ENCODE assay signal across 22 cellular contexts in the genomic region with DNA sequence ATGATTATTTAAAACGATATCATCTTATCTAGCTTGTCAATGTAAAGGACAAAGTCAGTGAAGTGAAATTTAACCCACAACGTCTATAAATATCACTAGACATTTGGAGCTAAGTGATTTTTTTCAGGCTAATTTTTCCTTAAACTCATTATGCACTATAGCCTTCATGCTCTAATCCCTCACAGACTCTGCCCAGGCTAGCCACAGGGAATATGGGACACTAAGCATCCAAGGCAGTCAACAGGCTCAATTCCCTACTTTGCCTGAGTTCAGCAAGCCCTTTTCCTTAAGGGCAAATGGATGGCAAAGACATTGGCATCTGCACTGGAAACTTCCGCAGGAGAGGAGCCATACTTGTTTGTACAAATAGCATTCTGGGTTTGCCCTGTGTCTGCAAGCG.
DNase-seq lines count a peak whose midpoint lies in the region; ATAC-seq and TF ChIP-seq lines count a peak whose summit lies in the region.
"Had no signal": no experiment of that assay in that cellular context is flagged by ENCODE, and none has a peak within 500 bp of the region (broad histone marks: within the 10 kb centered on the region; RNA-seq: fewer than 3 reads in every experiment).

No MANE protein-coding gene starts in this region.

- H3K27ac ChIP-seq in GM23338 (ENCODE audit: low read depth) (no peak overlapping the region), SJCRH30 (no peak overlapping the region), smooth muscle cell (ENCODE audit: low read depth) (no peak overlapping the region)
- H3K27ac ChIP-seq in effector memory CD4-positive, alpha-beta T cell (ENCODE audit: insufficient read depth, low read length, poor library complexity, severe bottlenecking) = no peak overlapping the region
- H3K27ac ChIP-seq: A549; BLaER1 treated with 17β-estradiol and CSF1 and Interleukin-3, amounts not matched to agents 10 nM and 100 nM; RWPE1 had no signal

- no peaks in the 10 kb centered on the region for H3K36me3 Mint-ChIP-seq in GM23338 (ENCODE audit: low read depth)

- H3K4me3 ChIP-seq in GM23338 (no peak overlapping the region), SJCRH30 (no peak overlapping the region), smooth muscle cell (no peak overlapping the region)
- H3K4me3 ChIP-seq in effector memory CD4-positive, alpha-beta T cell (ENCODE audit: insufficient read depth, low read depth, low read length, poor library complexity, severe bottlenecking) = no peak overlapping the region
- H3K4me3 ChIP-seq: A549; BLaER1 treated with 17β-estradiol and CSF1 and Interleukin-3, amounts not matched to agents 10 nM and 100 nM; K562 had no signal

- H3K27me3 ChIP-seq in GM23338 (ENCODE audit: insufficient read depth) (no peaks in the 10 kb centered on the region), SJCRH30 (no peaks in the 10 kb centered on the region), smooth muscle cell (ENCODE audit: low read depth) (no peaks in the 10 kb centered on the region)
- H3K27me3 ChIP-seq in effector memory CD4-positive, alpha-beta T cell (replicated peaks; ENCODE audit: control insufficient read depth, insufficient read depth, low read length, poor library complexity, severe bottlenecking) = no peaks in the 10 kb centered on the region
- H3K27me3 ChIP-seq: BLaER1 treated with 17β-estradiol and CSF1 and Interleukin-3, amounts not matched to agents 10 nM and 100 nM had no signal

- 81% methylated on average over 4 of the region's 4 CpGs for WGBS in smooth muscle cell (ENCODE audit: low lambda C conversion rate)

- no peak overlapping the region for H3K4me3 Mint-ChIP-seq in GM23338
- H3K4me3 Mint-ChIP-seq: CD4-positive, alpha-beta T cell had no signal

- ATAC-seq in GM23338 = no peak
- no peak for ATAC-seq in Right ventricle myocardium inferior
- ATAC-seq: A549, K562, Panc1 had no signal

- peaks cover 8% of the 10 kb centered on the region; the same call in 2 of the 3 replicates for H3K4me1 Mint-ChIP-seq in GM23338

- H3K9me3 ChIP-seq in SJCRH30 (replicated peaks) (no peaks in the 10 kb centered on the region), smooth muscle cell (replicated peaks; ENCODE audit: low read depth) (no peaks in the 10 kb centered on the region)
- H3K9me3 ChIP-seq in effector memory CD4-positive, alpha-beta T cell (ENCODE audit: control insufficient read depth, low read length) = no peaks in the 10 kb centered on the region
- H3K9me3 ChIP-seq: A549; BLaER1 treated with 17β-estradiol and CSF1 and Interleukin-3, amounts not matched to agents 10 nM and 100 nM had no signal

- DNase-seq in GM23338 (ENCODE audit: low spot score) (no peak), SJCRH30 (peak; percentile 10 to 34), left kidney (ENCODE audit: low read depth, low spot score) (peak; percentile 20), smooth muscle cell (lab: John Stamatoyannopoulos, UW; ENCODE audit: unreplicated experiment) (no peak), NCI-H2107 (lab: John Stamatoyannopoulos, UW) (no peak), Right ventricle myocardium inferior (ENCODE audit: missing footprints) (no peak)
- no peak for DNase-seq in effector memory CD4-positive, alpha-beta T cell
- DNase-seq: AML-193; CD4-positive, alpha-beta T cell; H7; Kasumi-1; NCI-H1092 treated with DMSO at 0.1 percent for 48 hours; NCI-H1436; NCI-H187; NCI-H2081 treated with DMSO at 0.1 percent for 48 hours; NCI-H446; SIG-M5 had no signal

- H2AFZ ChIP-seq in GM23338 (peak overlapping the region; percentile 48; the same call in 1 of the 2 replicates), smooth muscle cell (ENCODE audit: low read depth) (peak overlapping the region; percentile 28)

- H4K20me1 ChIP-seq in GM23338 (replicated peaks; ENCODE audit: insufficient read depth) (no peaks in the 10 kb centered on the region), smooth muscle cell (ENCODE audit: low read depth) (no peaks in the 10 kb centered on the region)
- H4K20me1 ChIP-seq: BLaER1 treated with 17β-estradiol and CSF1 and Interleukin-3, amounts not matched to agents 10 nM and 100 nM had no signal

- no peaks in the 10 kb centered on the region for H3K4me1 ChIP-seq in GM23338 (ENCODE audit: insufficient read depth)
- peaks cover 7% of the 10 kb centered on the region for H3K4me1 ChIP-seq in SJCRH30
- H3K4me1 ChIP-seq in smooth muscle cell (ENCODE audit: low read depth) = peaks cover 5% of the 10 kb centered on the region
- H3K4me1 ChIP-seq in effector memory CD4-positive, alpha-beta T cell (ENCODE audit: control insufficient read depth, insufficient read depth, low read length, poor library complexity, severe bottlenecking) = no peaks in the 10 kb centered on the region

- H3K79me2 ChIP-seq in GM23338 (replicated peaks; ENCODE audit: insufficient read depth) (no peaks in the 10 kb centered on the region), smooth muscle cell (ENCODE audit: low read depth) (no peaks in the 10 kb centered on the region)

- intact Hi-C loops in Right ventricle myocardium inferior (cut with DNase I) = no loop called here

- TF ChIP-seq CTCF in GM23338 (conservative IDR thresholded peaks at IDR 0.05; ENCODE audit: low read depth in 2 of 2) (no peak), smooth muscle cell (IDR thresholded peaks at IDR 0.05; ENCODE audit: borderline replicate concordance, insufficient read depth, poor library complexity, severe bottlenecking) (no peak)

- H3F3A ChIP-seq in GM23338 (replicated peaks; ENCODE audit: low read depth) (no peaks in the 10 kb centered on the region), smooth muscle cell (ENCODE audit: low read depth) (peaks cover 14% of the 10 kb centered on the region)

- peaks cover 2% of the 10 kb centered on the region for H3K27me3 Mint-ChIP-seq in GM23338 (ENCODE audit: insufficient read depth, low read depth, poor library complexity)

- no peaks in the 10 kb centered on the region for H3K9me3 Mint-ChIP-seq in GM23338
- H3K9me3 Mint-ChIP-seq: CD4-positive, alpha-beta T cell had no signal

- H3K4me2 ChIP-seq in GM23338 (no peak overlapping the region), smooth muscle cell (peak overlapping the region; percentile 13)
- H3K4me2 ChIP-seq: A549; BLaER1 treated with 17β-estradiol and CSF1 and Interleukin-3, amounts not matched to agents 10 nM and 100 nM had no signal

- no peak overlapping the region for H3K27ac Mint-ChIP-seq in GM23338
- H3K27ac Mint-ChIP-seq: CD4-positive, alpha-beta T cell had no signal

- no peak overlapping the region for H3K9ac ChIP-seq in smooth muscle cell (ENCODE audit: low read depth)
- H3K9ac ChIP-seq: BLaER1 treated with 17β-estradiol and CSF1 and Interleukin-3, amounts not matched to agents 10 nM and 100 nM had no signal

- H3K36me3 ChIP-seq in GM23338 (ENCODE audit: insufficient read depth) (no peaks in the 10 kb centered on the region), SJCRH30 (no peaks in the 10 kb centered on the region), smooth muscle cell (ENCODE audit: low read depth) (no peaks in the 10 kb centered on the region)
- no peaks in the 10 kb centered on the region for H3K36me3 ChIP-seq in effector memory CD4-positive, alpha-beta T cell (ENCODE audit: control insufficient read depth, insufficient read depth, low read length)
- H3K36me3 ChIP-seq: BLaER1 treated with 17β-estradiol and CSF1 and Interleukin-3, amounts not matched to agents 10 nM and 100 nM had no signal

- no peaks in the 10 kb centered on the region for H3K9me2 ChIP-seq in GM23338 (ENCODE audit: insufficient read depth)

TF ChIP-seq in GM23338, 12 proteins besides CTCF, POLR2A, EP300 and RAD21:
- TF ChIP-seq STAT1 (IDR thresholded peaks at IDR 0.05; ENCODE audit: unreplicated experiment) = no peak
- TF ChIP-seq POLR2AphosphoS5 (IDR thresholded peaks at IDR 0.05; ENCODE audit: low read depth) = no peak
- no peak for TF ChIP-seq ZNF114 (CRISPR knock-in tag; IDR thresholded peaks at IDR 0.05)
- no peak for TF ChIP-seq CREB1 (CRISPR knock-in tag; IDR thresholded peaks at IDR 0.05; ENCODE audit: low read depth)

Comparison
In these comparisons a context has a peak if more than half of its experiments do, and no peak if none do; other contexts are left out.
1. DNase-seq: peak in SJCRH30 (2 of 2) and left kidney (single experiment); none in GM23338 (single experiment), smooth muscle cell (single experiment), effector memory CD4-positive, alpha-beta T cell (0 of 3), NCI-H2107 (single experiment) and Right ventricle myocardium inferior (single experiment).